ENCODE assay signal across 29 cellular contexts in the genomic region with DNA sequence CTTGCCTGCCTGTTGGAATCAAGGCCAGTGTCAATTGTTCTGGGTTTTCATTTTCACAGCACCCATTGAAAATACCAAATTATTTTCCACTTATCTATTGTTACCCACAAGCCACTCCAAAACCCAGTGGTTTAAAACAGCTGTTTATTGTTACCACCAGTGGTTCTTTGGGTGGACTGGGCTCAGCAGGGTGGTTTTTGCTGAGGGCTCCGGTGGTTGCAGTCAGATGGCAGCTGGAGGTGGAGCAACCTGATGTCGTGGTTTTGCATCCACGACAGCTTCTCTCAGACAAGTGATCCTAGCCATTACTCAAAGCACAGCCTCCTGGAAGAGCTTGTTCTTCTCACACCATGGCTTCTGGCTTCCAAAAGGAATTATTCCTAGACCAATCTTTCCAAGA.
"Had no signal": no experiment of that assay in that cellular context is flagged by ENCODE, and none has a peak within 500 bp of the region (broad histone marks: within the 10 kb centered on the region; RNA-seq: fewer than 3 reads in every experiment).

No MANE protein-coding gene starts in this region.

- H3K4me1 ChIP-seq: neural progenitor cell, pancreas, psoas muscle, spleen, suprapubic skin, testis, tibial artery, transverse colon, upper lobe of right lung, uterus had no signal

- DNase-seq: naive thymus-derived CD4-positive, alpha-beta T cell; natural killer cell; occipital lobe; pancreas; psoas muscle; right cardiac atrium; spleen; stimulated activated CD4-positive, alpha-beta T cell treated with anti-CD3 and anti-CD28 coated beads, Interleukin-12 subunit alpha, Interleukin-12 subunit beta, amount 100 ng/mL, for 4 hours; stimulated activated CD4-positive, alpha-beta T cell treated with anti-CD3 and anti-CD28 coated beads, Interleukin-1b, Interleukin-23, amount 100 ng/mL, for 48 hours; stimulated activated CD4-positive, alpha-beta T cell treated with anti-CD3 and anti-CD28 coated beads, Interleukin-4, amount 100 ng/mL, for 1 hour; stimulated activated CD4-positive, alpha-beta T cell treated with anti-CD3 and anti-CD28 coated beads, Interleukin-4, amount 100 ng/mL, for 4 hours; stimulated activated CD8-positive, alpha-beta memory T cell treated with anti-CD3 and anti-CD28 coated beads, Interleukin-4, amount 100 ng/mL, for 48 hours; stimulated activated naive CD4-positive, alpha-beta T cell; stimulated activated naive CD8-positive, alpha-beta T cell treated with anti-CD3 and anti-CD28 coated beads, Interleukin-15, amount 100 ng/mL, for 72 hours; stimulated activated naive CD8-positive, alpha-beta T cell treated with anti-CD3 and anti-CD28 coated beads, Interleukin-15, Interleukin-2, amounts not matched to agents 100 U/mL and 50 U/mL, for 24 hours; substantia nigra; testis; tibial artery; transverse colon; upper lobe of right lung; uterus had no signal

- H3K4me1 Mint-ChIP-seq: naive thymus-derived CD4-positive, alpha-beta T cell; natural killer cell; nephron; neural progenitor cell; stimulated activated memory B cell treated with anti-CD40 and anti-IgM and Interleukin-4, amounts not matched to agents 10 μg/mL and 1 μg/mL and 100 μg/mL, for 72 hours; stimulated activated naive CD8-positive, alpha-beta T cell treated with anti-CD3 and anti-CD28 coated beads, Interleukin-15, amount 100 ng/mL, for 72 hours had no signal

- H2AFZ ChIP-seq: neural progenitor cell had no signal

- FAIRE-seq: pancreas had no signal

- H3K27ac ChIP-seq: neural progenitor cell, pancreas, psoas muscle, skin epidermis, spleen, suprapubic skin, testis, tibial artery, transverse colon, upper lobe of right lung, uterus had no signal

- H3K4me2 ChIP-seq: neural progenitor cell, smooth muscle cell had no signal

- H3K9me3 Mint-ChIP-seq: nephron; neural progenitor cell; stimulated activated memory B cell treated with anti-CD40 and anti-IgM and Interleukin-4, amounts not matched to agents 10 μg/mL and 1 μg/mL and 100 μg/mL, for 72 hours had no signal

- H3K4me3 Mint-ChIP-seq: naive thymus-derived CD4-positive, alpha-beta T cell; natural killer cell; nephron; neural progenitor cell; stimulated activated memory B cell treated with anti-CD40 and anti-IgM and Interleukin-4, amounts not matched to agents 10 μg/mL and 1 μg/mL and 100 μg/mL, for 72 hours; stimulated activated naive CD8-positive, alpha-beta T cell treated with anti-CD3 and anti-CD28 coated beads, Interleukin-15, amount 100 ng/mL, for 72 hours; type B pancreatic cell had no signal

- H3K9ac ChIP-seq: neural progenitor cell had no signal

- H3K27me3 ChIP-seq: neural progenitor cell, pancreas, spleen, suprapubic skin, testis, tibial artery, transverse colon, upper lobe of right lung, uterus had no signal

- H3K36me3 Mint-ChIP-seq: natural killer cell; neural progenitor cell; stimulated activated memory B cell treated with anti-CD40 and anti-IgM and Interleukin-4, amounts not matched to agents 10 μg/mL and 1 μg/mL and 100 μg/mL, for 72 hours; type B pancreatic cell had no signal

- H3K36me3 ChIP-seq: neural progenitor cell, pancreas, spleen, suprapubic skin, tibial artery, transverse colon, upper lobe of right lung, uterus had no signal

- H3K27me3 Mint-ChIP-seq: stimulated activated memory B cell treated with anti-CD40 and anti-IgM and Interleukin-4, amounts not matched to agents 10 μg/mL and 1 μg/mL and 100 μg/mL, for 72 hours; stimulated activated naive CD8-positive, alpha-beta T cell treated with anti-CD3 and anti-CD28 coated beads, Interleukin-15, amount 100 ng/mL, for 72 hours had no signal

- ATAC-seq: naive thymus-derived CD4-positive, alpha-beta T cell; natural killer cell; pancreas; psoas muscle; right cardiac atrium; sciatic nerve; stimulated activated memory B cell treated with anti-CD40 and anti-IgM and Interleukin-4, amounts not matched to agents 10 μg/mL and 1 μg/mL and 100 μg/mL, for 72 hours; stimulated activated naive CD8-positive, alpha-beta T cell treated with anti-CD3 and anti-CD28 coated beads, Interleukin-15, amount 100 ng/mL, for 72 hours; stimulated activated naive CD8-positive, alpha-beta T cell treated with anti-CD3 and anti-CD28 coated beads, Interleukin-15, Interleukin-2, amounts not matched to agents 100 U/mL and 50 U/mL, for 24 hours; upper lobe of right lung had no signal

- H3K9me3 ChIP-seq: pancreas, psoas muscle, suprapubic skin, testis, tibial artery, transverse colon, upper lobe of right lung, uterus had no signal

- H3K4me3 ChIP-seq: neural progenitor cell, pancreas, psoas muscle, skin epidermis, smooth muscle cell, spleen, suprapubic skin, testis, tibial artery, transverse colon, upper lobe of right lung, uterus had no signal

- H3K27ac Mint-ChIP-seq: naive thymus-derived CD4-positive, alpha-beta T cell; natural killer cell; nephron; neural progenitor cell; stimulated activated memory B cell treated with anti-CD40 and anti-IgM and Interleukin-4, amounts not matched to agents 10 μg/mL and 1 μg/mL and 100 μg/mL, for 72 hours; stimulated activated naive CD8-positive, alpha-beta T cell treated with anti-CD3 and anti-CD28 coated beads, Interleukin-15, amount 100 ng/mL, for 72 hours; type B pancreatic cell had no signal
